8 cellular contexts compared by ENCODE assay signal in the genomic region with DNA sequence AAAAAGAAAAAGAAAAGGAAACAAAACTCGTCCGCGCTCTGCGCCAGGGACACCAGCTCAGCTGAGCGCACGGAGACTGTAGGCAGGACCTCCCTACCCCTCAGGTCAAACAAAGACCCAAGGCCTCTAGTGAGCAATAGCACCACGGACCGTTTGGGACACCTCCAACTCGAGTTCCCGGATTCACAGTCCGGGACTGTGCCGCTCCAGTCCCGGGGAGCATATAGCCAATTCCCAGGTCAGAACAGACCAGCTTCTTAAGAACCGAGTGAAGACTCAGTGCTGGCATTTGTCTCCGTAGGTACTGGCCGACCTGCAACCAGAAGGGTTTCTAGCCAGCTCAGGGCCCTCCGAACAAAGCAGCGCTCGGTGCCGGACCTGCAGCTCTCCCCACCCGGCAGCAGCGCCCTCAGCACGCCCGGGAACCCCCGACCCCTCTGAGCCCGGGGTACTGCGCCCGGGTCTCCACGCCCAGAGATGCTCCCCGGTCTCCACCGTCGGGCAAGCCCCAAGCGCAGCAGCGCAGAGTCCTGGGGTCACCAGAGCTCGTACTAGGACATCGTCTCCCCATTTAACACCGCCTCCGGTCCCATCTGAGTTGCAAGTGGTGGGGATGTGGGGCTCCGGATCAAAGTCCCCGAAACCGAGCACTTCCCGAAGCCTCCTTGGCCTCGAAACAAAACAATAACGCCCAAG. TPM values are rescaled to one million over a fixed set of nuclear protein-coding genes. Genes with fewer than 3 reads are reported as not detected.
A peak's percentile ranks its signal among the peaks of the same experiment; 100 is the strongest.
DNase-seq lines count a peak whose midpoint lies in the region; ATAC-seq and TF ChIP-seq lines count a peak whose summit lies in the region.

No MANE protein-coding gene starts in this region.

- DNase-seq in A172 (ENCODE audit: low spot score), result peak; percentile 58
- DNase-seq in PC-3, result peak; percentile 39
- peak; percentile 61 for DNase-seq in left ventricle myocardium superior
- DNase-seq in trophoblast cell, result peak; percentile 33 to 61

- BruUV-seq in PC-3 (replicated peaks; lab: Mats Ljungman, UMichigan), result TSS peak; percentile 77

- H3K9me3 ChIP-seq in PC-3 (ENCODE audit: low read length) (no peaks in the 10 kb centered on the region), trophoblast cell (ENCODE audit: insufficient read depth, low read depth, low read length) (no peaks in the 10 kb centered on the region)

- peak overlapping the region; percentile 98 for H3K4me2 ChIP-seq in PC-3 (ENCODE audit: low read length)
- peak overlapping the region; percentile 74 for H3K4me2 ChIP-seq in trophoblast cell (ENCODE audit: low read length)

- no peaks in the 10 kb centered on the region for H3F3A ChIP-seq in PC-3 (ENCODE audit: low read length, unreplicated experiment)

- H2AFZ ChIP-seq in PC-3 (ENCODE audit: low read length) (peak overlapping the region; percentile 76), trophoblast cell (ENCODE audit: insufficient read depth, low read length, poor library complexity) (peak overlapping the region; percentile 1)

- no peak overlapping the region for H3K18ac ChIP-seq in trophoblast cell (ENCODE audit: low read length)

- H2BK120ac ChIP-seq in trophoblast cell (ENCODE audit: insufficient read depth, low read length, poor library complexity), result no peak overlapping the region

- no peaks in the 10 kb centered on the region for H3K4me1 ChIP-seq in PC-3 (ENCODE audit: insufficient read depth, low read length)
- H3K4me1 ChIP-seq in trophoblast cell (ENCODE audit: control insufficient read depth in 1 of 2, insufficient read depth in 2 of 2, low read length in 2 of 2), result peaks cover 0 to 6% of the 10 kb centered on the region in 2 experiments

- H3K36me3 ChIP-seq in PC-3 (ENCODE audit: low read depth, low read length), result no peaks in the 10 kb centered on the region
- H3K36me3 ChIP-seq in trophoblast cell (ENCODE audit: control insufficient read depth in 1 of 2, insufficient read depth in 2 of 2, low read length in 2 of 2), result no peaks in the 10 kb centered on the region

- no peak overlapping the region for H3K23ac ChIP-seq in trophoblast cell (ENCODE audit: low read length)

- WGBS in trophoblast cell (ENCODE audit: extremely low coverage, insufficient coverage, insufficient read length), result no CpG with 5 or more reads among the region's 44 CpGs

- no peak overlapping the region for H4K12ac ChIP-seq in trophoblast cell (ENCODE audit: low read depth, low read length)

- peak; percentile 22 for ATAC-seq in GM19351 (IDR thresholded peaks at IDR 0.05; ENCODE audit: unreplicated experiment)
- ATAC-seq in PC-3, result peak; percentile 51
- ATAC-seq in left ventricle myocardium superior, result peak; percentile 71
- no peak for ATAC-seq in GM19455 (IDR thresholded peaks at IDR 0.05; ENCODE audit: unreplicated experiment)
- ATAC-seq in HG02981 (IDR thresholded peaks at IDR 0.05; ENCODE audit: unreplicated experiment), result no peak

- H3K27ac ChIP-seq in PC-3 (ENCODE audit: low read length) (peak overlapping the region; percentile 43), angular gyrus (ENCODE audit: low read depth, low read length) (peak overlapping the region; percentile 70), trophoblast cell (ENCODE audit: low read depth, low read length) (no peak overlapping the region)

- H3K4me3 ChIP-seq in PC-3 (ENCODE audit: low read length) (peak overlapping the region; percentile 88), trophoblast cell (ENCODE audit: low read depth, low read length) (peak overlapping the region; percentile 73)

- no peak overlapping the region for H2BK12ac ChIP-seq in trophoblast cell (ENCODE audit: low read length)

- H3K79me1 ChIP-seq in trophoblast cell (ENCODE audit: low read length), result peaks cover 9% of the 10 kb centered on the region

- no peak overlapping the region for H3K4ac ChIP-seq in trophoblast cell (ENCODE audit: low read depth, low read length)

- peak overlapping the region; percentile 10 for H3K14ac ChIP-seq in trophoblast cell (ENCODE audit: low read length)

- peak overlapping the region; percentile 14 for H4K8ac ChIP-seq in trophoblast cell (ENCODE audit: low read depth, low read length)

- no peaks in the 10 kb centered on the region for H4K20me1 ChIP-seq in PC-3 (ENCODE audit: low read length)

- H3K9ac ChIP-seq in PC-3 (ENCODE audit: low read length) (peak overlapping the region; percentile 68), trophoblast cell (ENCODE audit: low read length) (peak overlapping the region; percentile 38)

- H2AK5ac ChIP-seq in trophoblast cell (ENCODE audit: low read length), result no peak overlapping the region

- no peaks in the 10 kb centered on the region for H3K9me2 ChIP-seq in PC-3 (replicated peaks; ENCODE audit: low read length)

- H4K91ac ChIP-seq in trophoblast cell (ENCODE audit: low read depth, low read length), result peak overlapping the region; percentile 17

- H3K79me2 ChIP-seq in PC-3 (ENCODE audit: low read length) (no peaks in the 10 kb centered on the region), trophoblast cell (ENCODE audit: control insufficient read depth, insufficient read depth, low read length, poor library complexity) (peaks cover 2% of the 10 kb centered on the region)

- TF ChIP-seq CTCF in PC-3 (conservative IDR thresholded peaks at IDR 0.05; ENCODE audit: low read depth, low read length), result no peak

- intact Hi-C loops in PC-3 (cut with micrococcal nuclease) (loop anchor here (2.0 to 10.0 kb wide), 5 partner anchors 63 to 485 kb away; no protein-coding TSS in a partner anchor), left ventricle myocardium superior (cut with micrococcal nuclease) (loop anchor here (10.0 kb wide), 3 partner anchors 63 to 227 kb away; no protein-coding TSS in a partner anchor)

- CTCF ChIA-PET in PC-3 (lab: Charles Lee), result interaction anchor here (0.6 to 1.0 kb wide), 2 partner anchors 64 to 156 kb away, joined by 5 to 8 read pairs; no protein-coding TSS in a partner anchor

- H2BK5ac ChIP-seq in trophoblast cell (ENCODE audit: low read depth, low read length, poor library complexity), result no peak overlapping the region

- H3K27me3 ChIP-seq in PC-3 (ENCODE audit: low read length) (no peaks in the 10 kb centered on the region), trophoblast cell (ENCODE audit: insufficient read depth, low read length) (no peaks in the 10 kb centered on the region)

- POLR2A ChIA-PET in PC-3 (lab: Charles Lee; ENCODE audit: unreplicated experiment), result interaction anchor here (0.7 to 1.4 kb wide), 2 partner anchors 64 to 613 kb away, joined by 4 to 13 read pairs; no protein-coding TSS in a partner anchor

RNA-seq across cellular contexts. Expression of gene ABCA1, which starts 0.6 kb away (rescaled TPM):
- 66.6 and 72.6 TPM in 2 replicates for total RNA-seq in A172 (2014; rRNA removed; shearing (Covaris generic))
- total RNA-seq in PC-3 (2014; rRNA removed) (2.3 and 2.5 TPM in 2 replicates), left ventricle myocardium superior (13.0 TPM)
- 4.9 and 5.1 TPM in 2 replicates for polyA plus RNA-seq in trophoblast cell (2013)

Comparison
In these comparisons a context has a peak if more than half of its experiments do, and no peak if none do; other contexts are left out.
1. ATAC-seq: peak in GM19351 (single experiment), PC-3 (single experiment) and left ventricle myocardium superior (single experiment); none in GM19455 (single experiment) and HG02981 (single experiment).
2. Peak in every context shown above with its lines, with median percentiles within 50 percentile points of each other: DNase-seq.